20 cellular contexts compared by ENCODE assay signal in the genomic region with DNA sequence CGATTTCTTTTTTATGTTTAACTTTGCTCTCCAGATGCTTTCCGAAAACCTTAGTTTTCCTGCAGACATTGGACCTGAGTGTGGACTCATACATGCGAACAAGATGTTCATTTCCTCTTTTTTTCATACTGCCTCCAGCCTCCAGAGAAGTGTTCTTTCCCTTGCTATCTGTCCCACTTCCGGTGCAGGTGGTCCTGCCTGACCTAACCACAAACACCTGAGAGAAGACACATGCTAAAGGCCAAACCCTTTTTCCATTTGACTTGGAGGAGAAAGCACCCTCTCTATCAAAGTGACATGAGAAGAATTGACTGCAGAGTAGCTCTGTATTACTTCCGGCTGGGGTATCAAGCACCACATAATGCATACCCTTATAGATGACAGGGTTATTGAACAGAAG.
DNase-seq lines count a peak whose midpoint lies in the region; ATAC-seq and TF ChIP-seq lines count a peak whose summit lies in the region.
"Had no signal": no experiment of that assay in that cellular context is flagged by ENCODE, and none has a peak within 500 bp of the region (broad histone marks: within the 10 kb centered on the region; RNA-seq: fewer than 3 reads in every experiment).

No MANE protein-coding gene starts in this region.

- ATAC-seq in GM19372 (IDR thresholded peaks at IDR 0.05; ENCODE audit: low read depth, unreplicated experiment): peak; percentile 81
- ATAC-seq in HG03045 (IDR thresholded peaks at IDR 0.05; ENCODE audit: unreplicated experiment): no peak
- ATAC-seq: esophagus mucosa, HCT116, left cardiac atrium, SK-N-SH treated with all-trans-retinoic acid at 6 μM for 48 hours had no signal

- H3K9me3 Mint-ChIP-seq in T-helper 2 cell treated with Interferon-gamma antibody and Interleukin-4, amounts not matched to agents 5 μg/mL and 100 μg/mL, for 36 hours: no peaks in the 10 kb centered on the region

- no peaks in the 10 kb centered on the region for H3K4me1 Mint-ChIP-seq in T-helper 2 cell treated with Interferon-gamma antibody and Interleukin-4, amounts not matched to agents 5 μg/mL and 100 μg/mL, for 36 hours (ENCODE audit: low read depth)

- no peaks in the 10 kb centered on the region for H3K9me3 ChIP-seq in SU-DHL-6 (ENCODE audit: insufficient read depth, low read length)
- H3K9me3 ChIP-seq: Peyer's patch had no signal

- in situ Hi-C loops in GM13976 (cut with MboI; ENCODE audit: low sequenced_read_pairs, unreplicated experiment): no loop called here
- in situ Hi-C loops in KBM-7 (cut with MboI; ENCODE audit: low pct_unique_long_range_greater_than_20kb, low sequenced_read_pairs): no loop called here
- in situ Hi-C loops in G401 (cut with HindIII; ENCODE audit: low sequenced_read_pairs): no loop called here

- no peaks in the 10 kb centered on the region for H3K36me3 Mint-ChIP-seq in T-helper 2 cell treated with Interferon-gamma antibody and Interleukin-4, amounts not matched to agents 5 μg/mL and 100 μg/mL, for 36 hours (ENCODE audit: low read depth)

- H2AFZ ChIP-seq in SU-DHL-6 (ENCODE audit: low read depth, low read length, severe bottlenecking): no peak overlapping the region

- H4K20me1 ChIP-seq in SU-DHL-6 (ENCODE audit: low read depth, low read length): no peaks in the 10 kb centered on the region

- H3K27ac Mint-ChIP-seq in T-helper 2 cell treated with Interferon-gamma antibody and Interleukin-4, amounts not matched to agents 5 μg/mL and 100 μg/mL, for 36 hours: no peak overlapping the region
- H3K27ac Mint-ChIP-seq: activated CD4-positive, alpha-beta T cell treated with anti-CD3 and anti-CD28 coated beads, Interleukin-2, amount 10 ng/mL, durations not matched to agents 7 days and 5 days; progenitor cell of endocrine pancreas had no signal

- no peaks in the 10 kb centered on the region for H3K36me3 ChIP-seq in SU-DHL-6 (ENCODE audit: low read length)
- H3K36me3 ChIP-seq: Peyer's patch had no signal

- no peaks in the 10 kb centered on the region for H3K79me2 ChIP-seq in SU-DHL-6 (ENCODE audit: insufficient read depth, low read length)

- DNase-seq in GM13976 (ENCODE audit: low spot score) (peak; percentile 12), KBM-7 (peak; percentile 3), GM19238 (ENCODE audit: insufficient read length, low spot score) (no peak), G401 (ENCODE audit: low spot score) (no peak)
- no peak for DNase-seq in T-helper 2 cell treated with Interferon-gamma antibody and Interleukin-4, amounts not matched to agents 5 μg/mL and 100 μg/mL, for 36 hours (ENCODE audit: low spot score)
- DNase-seq: activated CD4-positive, alpha-beta T cell treated with anti-CD3 and anti-CD28 coated beads, Interleukin-2, amount 10 ng/mL, durations not matched to agents 7 days and 5 days; activated T-cell treated with anti-CD3 and anti-CD28 coated beads for 4 hours; caudate nucleus; DMS79 treated with DMSO at 0.1 percent for 48 hours; left cardiac atrium; NCI-H2081; Peyer's patch; stimulated activated CD4-positive, alpha-beta T cell treated with anti-CD3 and anti-CD28 coated beads, Interleukin-2, amount 100 ng/mL, for 24 hours had no signal

- no peak overlapping the region for H3K4me3 Mint-ChIP-seq in T-helper 2 cell treated with Interferon-gamma antibody and Interleukin-4, amounts not matched to agents 5 μg/mL and 100 μg/mL, for 36 hours
- H3K4me3 Mint-ChIP-seq: activated CD4-positive, alpha-beta T cell treated with anti-CD3 and anti-CD28 coated beads, Interleukin-2, amount 10 ng/mL, durations not matched to agents 7 days and 5 days had no signal

- no peaks in the 10 kb centered on the region for H3K27me3 ChIP-seq in SU-DHL-6 (ENCODE audit: low read length)
- H3K27me3 ChIP-seq: Peyer's patch had no signal

- no peaks in the 10 kb centered on the region; the same call in 1 of the 2 replicates for H3F3A ChIP-seq in SU-DHL-6 (ENCODE audit: insufficient read depth)

- H3K9me2 ChIP-seq in SU-DHL-6 (replicated peaks; ENCODE audit: insufficient read depth, low read length): no peaks in the 10 kb centered on the region

- H3K27ac ChIP-seq in SU-DHL-6 (ENCODE audit: low read depth, low read length): peak overlapping the region; percentile 35; the same call in 1 of the 2 replicates
- H3K27ac ChIP-seq: Peyer's patch had no signal

- TF ChIP-seq CTCF in GM13976 (IDR thresholded peaks at IDR 0.05; ENCODE audit: borderline replicate concordance, control extremely low read depth, extremely low read depth, insufficient read depth, missing control alignments) (no peak), SU-DHL-6 (IDR thresholded peaks at IDR 0.05; ENCODE audit: insufficient read depth, low read length, poor library complexity, severe bottlenecking) (no peak)

- H3K9ac ChIP-seq in SU-DHL-6 (ENCODE audit: low read length): no peak overlapping the region

- H3K4me3 ChIP-seq in SU-DHL-6 (ENCODE audit: insufficient read depth, low read length, poor library complexity, severe bottlenecking): no peak overlapping the region
- H3K4me3 ChIP-seq: Peyer's patch had no signal

- H3K27me3 Mint-ChIP-seq in T-helper 2 cell treated with Interferon-gamma antibody and Interleukin-4, amounts not matched to agents 5 μg/mL and 100 μg/mL, for 36 hours (ENCODE audit: low read depth): peaks cover 4% of the 10 kb centered on the region

- no peak overlapping the region for H3K4me2 ChIP-seq in SU-DHL-6 (ENCODE audit: low read depth, low read length, poor library complexity, severe bottlenecking)

Comparison
In these comparisons a context has a peak if more than half of its experiments do, and no peak if none do; other contexts are left out.
1. DNase-seq: peak in GM13976 (single experiment) and KBM-7 (single experiment); none in T-helper 2 cell treated with Interferon-gamma antibody and Interleukin-4, amounts not matched to agents 5 μg/mL and 100 μg/mL, for 36 hours (single experiment), GM19238 (single experiment) and G401 (single experiment).